27 cellular contexts compared by ENCODE assay signal in the genomic region with DNA sequence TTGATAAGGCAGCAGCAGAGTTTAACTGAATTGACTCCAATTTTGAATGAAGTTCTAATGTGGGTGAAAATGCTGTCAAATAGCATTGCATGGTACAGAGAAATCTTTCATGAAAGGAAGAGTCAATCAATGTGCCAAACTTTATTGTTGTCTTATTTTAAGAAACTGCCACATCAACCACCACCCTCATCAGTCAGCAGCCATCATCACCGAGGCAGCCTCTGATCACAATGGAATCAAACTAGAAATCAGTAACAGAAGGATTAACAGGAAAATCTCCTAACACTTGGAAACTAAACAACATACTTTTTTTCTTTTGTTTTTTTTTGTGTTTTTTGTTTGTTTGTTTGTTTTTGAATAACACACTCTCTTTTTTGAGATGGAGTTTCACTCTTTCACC.
"Had no signal": no experiment of that assay in that cellular context is flagged by ENCODE, and none has a peak within 500 bp of the region (broad histone marks: within the 10 kb centered on the region; RNA-seq: fewer than 3 reads in every experiment).

No MANE protein-coding gene starts in this region.

- H3K27ac Mint-ChIP-seq: stimulated activated effector memory CD8-positive, alpha-beta T cell treated with anti-CD3 and anti-CD28 coated beads, Interleukin-12 subunit alpha, Interleukin-12 subunit beta, amount 100 ng/mL, for 72 hours; stimulated activated memory B cell treated with anti-CD40 and anti-IgM and Interleukin-4, amounts not matched to agents 10 μg/mL and 1 μg/mL and 100 μg/mL, for 72 hours; stimulated activated naive B cell treated with anti-CD40 and anti-IgM and Interleukin-4, amounts not matched to agents 10 μg/mL and 1 μg/mL and 100 μg/mL, for 72 hours; stimulated activated naive CD8-positive, alpha-beta T cell treated with anti-CD3 and anti-CD28 coated beads, Interleukin-15, Interleukin-2, amounts not matched to agents 100 ng/mL and 50 ng/mL, for 24 hours; type B pancreatic cell had no signal

- DNase-seq: stimulated activated CD4-positive, alpha-beta T cell treated with anti-CD3 and anti-CD28 coated beads, Interleukin-2, amount 100 ng/mL, for 48 hours; stimulated activated CD4-positive, alpha-beta T cell treated with anti-CD3 and anti-CD28 coated beads, Interleukin-4, amount 100 ng/mL, for 1 hour; stimulated activated CD4-positive, alpha-beta T cell treated with anti-CD3 and anti-CD28 coated beads, Interleukin-4, amount 100 ng/mL, for 24 hours; stimulated activated CD4-positive, alpha-beta T cell treated with anti-CD3 and anti-CD28 coated beads, Interleukin-4, amount 100 ng/mL, for 4 hours; stimulated activated CD8-positive, alpha-beta memory T cell treated with anti-CD3 and anti-CD28 coated beads, Interleukin-4, amount 100 ng/mL, for 48 hours; stimulated activated naive B cell treated with anti-CD40 and anti-IgM and Interleukin-4, amounts not matched to agents 10 μg/mL and 1 μg/mL and 100 μg/mL, for 72 hours; stimulated activated naive CD4-positive, alpha-beta T cell; stimulated activated naive CD4-positive, alpha-beta T cell treated with Interleukin-2 at 50 U/mL for 16 hours; stimulated activated naive CD8-positive, alpha-beta T cell treated with anti-CD3 and anti-CD28 coated beads, Interleukin-15, amount 100 ng/mL, for 72 hours; stimulated activated naive CD8-positive, alpha-beta T cell treated with anti-CD3 and anti-CD28 coated beads, Interleukin-15, Interleukin-2, amounts not matched to agents 100 U/mL and 50 U/mL, for 24 hours; stomach; substantia nigra; testis; thyroid gland; tibial artery; transverse colon; upper lobe of left lung; upper lobe of right lung; uterus had no signal

- H3K36me3 ChIP-seq: uterus had no signal

- H3K9me3 Mint-ChIP-seq: stimulated activated effector memory CD8-positive, alpha-beta T cell treated with anti-CD3 and anti-CD28 coated beads, Interleukin-12 subunit alpha, Interleukin-12 subunit beta, amount 100 ng/mL, for 72 hours; stimulated activated memory B cell treated with anti-CD40 and anti-IgM and Interleukin-4, amounts not matched to agents 10 μg/mL and 1 μg/mL and 100 μg/mL, for 72 hours; stimulated activated naive B cell treated with anti-CD40 and anti-IgM and Interleukin-4, amounts not matched to agents 10 μg/mL and 1 μg/mL and 100 μg/mL, for 72 hours; stimulated activated naive CD8-positive, alpha-beta T cell treated with anti-CD3 and anti-CD28 coated beads, Interleukin-15, amount 100 ng/mL, for 72 hours; stimulated activated naive CD8-positive, alpha-beta T cell treated with anti-CD3 and anti-CD28 coated beads, Interleukin-15, Interleukin-2, amounts not matched to agents 100 ng/mL and 50 ng/mL, for 24 hours; type B pancreatic cell had no signal

- H3K4me1 Mint-ChIP-seq: stimulated activated memory B cell treated with anti-CD40 and anti-IgM and Interleukin-4, amounts not matched to agents 10 μg/mL and 1 μg/mL and 100 μg/mL, for 72 hours had no signal

- H3K4me1 ChIP-seq: stomach, suprapubic skin, testis, thyroid gland, tibial artery, tibial nerve, upper lobe of left lung, upper lobe of right lung, uterus, vagina had no signal

- H3K27ac ChIP-seq: stomach, suprapubic skin, testis, thoracic aorta, thyroid gland, tibial artery, tibial nerve, transverse colon, upper lobe of left lung, upper lobe of right lung, uterus, vagina had no signal

- H3K9me3 ChIP-seq: stomach, suprapubic skin, testis, thoracic aorta, thyroid gland, tibial artery, tibial nerve, transverse colon, upper lobe of left lung, upper lobe of right lung, uterus, vagina had no signal

- H3K27me3 Mint-ChIP-seq: stimulated activated memory B cell treated with anti-CD40 and anti-IgM and Interleukin-4, amounts not matched to agents 10 μg/mL and 1 μg/mL and 100 μg/mL, for 72 hours; stimulated activated naive B cell treated with anti-CD40 and anti-IgM and Interleukin-4, amounts not matched to agents 10 μg/mL and 1 μg/mL and 100 μg/mL, for 72 hours; stimulated activated naive CD8-positive, alpha-beta T cell treated with anti-CD3 and anti-CD28 coated beads, Interleukin-15, amount 100 ng/mL, for 72 hours; stimulated activated naive CD8-positive, alpha-beta T cell treated with anti-CD3 and anti-CD28 coated beads, Interleukin-15, Interleukin-2, amounts not matched to agents 100 ng/mL and 50 ng/mL, for 24 hours; type B pancreatic cell had no signal

- H3K27me3 ChIP-seq: stomach, suprapubic skin, testis, thyroid gland, tibial artery, tibial nerve, transverse colon, upper lobe of left lung, upper lobe of right lung, uterus, vagina had no signal

- H3K4me3 Mint-ChIP-seq: stimulated activated effector memory CD8-positive, alpha-beta T cell treated with anti-CD3 and anti-CD28 coated beads, Interleukin-12 subunit alpha, Interleukin-12 subunit beta, amount 100 ng/mL, for 72 hours; stimulated activated memory B cell treated with anti-CD40 and anti-IgM and Interleukin-4, amounts not matched to agents 10 μg/mL and 1 μg/mL and 100 μg/mL, for 72 hours; stimulated activated naive B cell treated with anti-CD40 and anti-IgM and Interleukin-4, amounts not matched to agents 10 μg/mL and 1 μg/mL and 100 μg/mL, for 72 hours; stimulated activated naive CD8-positive, alpha-beta T cell treated with anti-CD3 and anti-CD28 coated beads, Interleukin-15, amount 100 ng/mL, for 72 hours; stimulated activated naive CD8-positive, alpha-beta T cell treated with anti-CD3 and anti-CD28 coated beads, Interleukin-15, Interleukin-2, amounts not matched to agents 100 ng/mL and 50 ng/mL, for 24 hours; type B pancreatic cell had no signal

- H3K4me3 ChIP-seq: stomach, suprapubic skin, testis, thoracic aorta, thyroid gland, tibial artery, tibial nerve, transverse colon, upper lobe of left lung, upper lobe of right lung, uterus, vagina had no signal
